Comparison of ENCODE assay signal across 32 cellular contexts in the genomic region with DNA sequence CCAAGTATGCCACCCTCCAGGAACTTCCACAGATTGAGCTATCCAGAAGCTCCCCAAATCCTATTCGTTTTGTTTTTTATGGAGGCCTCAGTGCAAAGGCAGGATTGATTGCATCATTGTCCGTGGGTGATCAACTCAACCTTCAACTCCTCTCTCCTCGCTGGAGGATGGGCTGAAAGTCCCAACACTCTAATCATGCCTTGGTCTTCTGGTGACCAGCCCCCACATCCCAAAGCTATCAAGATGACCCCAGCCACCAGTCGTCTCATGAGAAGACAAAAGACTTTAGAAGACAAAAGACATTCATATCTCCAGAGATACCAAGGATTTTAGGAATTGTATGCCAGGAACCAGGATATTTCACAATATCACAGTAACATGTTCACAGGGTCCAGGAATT.
"Had no signal": no experiment of that assay in that cellular context is flagged by ENCODE, and none has a peak within 500 bp of the region (broad histone marks: within the 10 kb centered on the region; RNA-seq: fewer than 3 reads in every experiment).

No MANE protein-coding gene starts in this region.

- ATAC-seq: activated CD4-positive, alpha-beta T cell treated with anti-CD3 and anti-CD28 coated beads for 36 hours; activated naive CD4-positive, alpha-beta T cell treated with anti-CD3 and anti-CD28 coated beads, Interleukin-2, amount 50 U/mL, for 72 hours; activated T-cell treated with anti-CD3 and anti-CD28 coated beads, Interleukin-2, amount 50 U/mL, for 72 hours; effector memory CD8-positive, alpha-beta T cell; foreskin keratinocyte; gastrocnemius medialis; heart left ventricle had no signal

- H3K36me3 Mint-ChIP-seq: activated naive CD4-positive, alpha-beta T cell treated with anti-CD3 and anti-CD28 coated beads, Interleukin-2, amount 10 ng/mL, durations not matched to agents 7 days and 5 days; activated naive CD4-positive, alpha-beta T cell treated with anti-CD3 and anti-CD28 coated beads, Interleukin-2, amount 50 U/mL, for 72 hours; activated naive CD8-positive, alpha-beta T cell treated with anti-CD3 and anti-CD28 coated beads, Interleukin-2, amount 10 ng/mL, durations not matched to agents 7 days and 5 days had no signal

- DNase-seq: activated CD4-positive, alpha-beta memory T cell treated with anti-CD3 and anti-CD28 coated beads, Interleukin-2, amount 10 ng/mL, durations not matched to agents 7 days and 5 days; activated CD4-positive, alpha-beta T cell treated with anti-CD3 and anti-CD28 coated beads for 36 hours; activated CD4-positive, alpha-beta T cell treated with anti-CD3 and anti-CD28 coated beads, Interleukin-2, amount 10 ng/mL, durations not matched to agents 24 days and 14 days; activated CD4-positive, CD25-positive, alpha-beta regulatory T cell; activated CD4-positive, CD25-positive, alpha-beta regulatory T cell treated with anti-CD3 and anti-CD28 coated beads, Interleukin-2, amount 50 U/mL, for 72 hours; activated CD8-positive, alpha-beta memory T cell treated with anti-CD3 and anti-CD28 coated beads, Interleukin-2, amount 50 U/mL, for 48 hours; activated gamma-delta T cell; activated naive CD4-positive, alpha-beta T cell; activated naive CD4-positive, alpha-beta T cell treated with anti-CD3 and anti-CD28 coated beads, Interleukin-2, amount 10 ng/mL, durations not matched to agents 7 days and 5 days; activated naive CD8-positive, alpha-beta T cell treated with anti-CD3 and anti-CD28 coated beads, Interleukin-2, amount 10 ng/mL, durations not matched to agents 7 days and 5 days; activated T-cell treated with anti-CD3 and anti-CD28 coated beads for 4 hours; activated T-cell treated with anti-CD3 and anti-CD28 coated beads, Interleukin-2, amount 50 U/mL, for 24 hours; activated T-cell treated with anti-CD3 and anti-CD28 coated beads, Interleukin-2, amount 50 U/mL, for 72 hours; central memory CD4-positive, alpha-beta T cell; cerebellar nuclear complex; dorsolateral prefrontal cortex; effector CD4-positive, alpha-beta T cell; effector memory CD8-positive, alpha-beta T cell; esophagus squamous epithelium; foreskin keratinocyte; gastrocnemius medialis; glutamatergic neuron; heart left ventricle; T-helper 2 cell had no signal

- H3K9me3 Mint-ChIP-seq: activated CD4-positive, alpha-beta memory T cell treated with anti-CD3 and anti-CD28 coated beads, Interleukin-2, amount 10 ng/mL, durations not matched to agents 7 days and 5 days; activated naive CD4-positive, alpha-beta T cell treated with anti-CD3 and anti-CD28 coated beads, Interleukin-2, amount 10 ng/mL, durations not matched to agents 7 days and 5 days; activated naive CD8-positive, alpha-beta T cell treated with anti-CD3 and anti-CD28 coated beads, Interleukin-2, amount 10 ng/mL, durations not matched to agents 7 days and 5 days had no signal

- H3K27ac ChIP-seq: ascending aorta, breast epithelium, cardiac muscle cell, coronary artery, epithelial cell of prostate, esophagus squamous epithelium, foreskin keratinocyte, gastrocnemius medialis, heart left ventricle had no signal

- H3K9me3 ChIP-seq: ascending aorta, breast epithelium, esophagus squamous epithelium, gastrocnemius medialis, heart left ventricle had no signal

- H3K4me1 ChIP-seq: ascending aorta, breast epithelium, esophagus squamous epithelium, foreskin keratinocyte, gastrocnemius medialis, heart left ventricle had no signal

- H3K4me1 Mint-ChIP-seq: activated CD4-positive, alpha-beta memory T cell treated with anti-CD3 and anti-CD28 coated beads, Interleukin-2, amount 10 ng/mL, durations not matched to agents 7 days and 5 days; activated CD4-positive, alpha-beta T cell treated with anti-CD3 and anti-CD28 coated beads for 36 hours; activated CD4-positive, alpha-beta T cell treated with anti-CD3 and anti-CD28 coated beads, Interleukin-2, amount 10 ng/mL, durations not matched to agents 24 days and 14 days; activated naive CD4-positive, alpha-beta T cell treated with anti-CD3 and anti-CD28 coated beads, Interleukin-2, amount 10 ng/mL, durations not matched to agents 7 days and 5 days; activated naive CD8-positive, alpha-beta T cell treated with anti-CD3 and anti-CD28 coated beads, Interleukin-2, amount 10 ng/mL, durations not matched to agents 7 days and 5 days had no signal

- H3K4me3 Mint-ChIP-seq: activated CD4-positive, alpha-beta memory T cell treated with anti-CD3 and anti-CD28 coated beads, Interleukin-2, amount 10 ng/mL, durations not matched to agents 7 days and 5 days; activated CD4-positive, alpha-beta T cell treated with anti-CD3 and anti-CD28 coated beads for 36 hours; activated CD4-positive, alpha-beta T cell treated with anti-CD3 and anti-CD28 coated beads, Interleukin-2, amount 10 ng/mL, durations not matched to agents 24 days and 14 days; activated naive CD4-positive, alpha-beta T cell treated with anti-CD3 and anti-CD28 coated beads, Interleukin-2, amount 10 ng/mL, durations not matched to agents 7 days and 5 days; activated naive CD8-positive, alpha-beta T cell treated with anti-CD3 and anti-CD28 coated beads, Interleukin-2, amount 10 ng/mL, durations not matched to agents 7 days and 5 days; activated T-cell treated with anti-CD3 and anti-CD28 coated beads, Interleukin-2, amount 50 U/mL, for 24 hours; activated T-cell treated with anti-CD3 and anti-CD28 coated beads, Interleukin-2, amount 50 U/mL, for 72 hours; brain; dendritic cell treated with granulocyte-macrophage colony-stimulating factor and Interleukin-4, amounts not matched to agents 40 ng/mL and 50 ng/mL, for 4 days; effector memory CD8-positive, alpha-beta T cell had no signal

- H3K36me3 ChIP-seq: ascending aorta, breast epithelium, cardiac muscle cell, esophagus squamous epithelium, gastrocnemius medialis, heart left ventricle had no signal

- H3K4me3 ChIP-seq: ascending aorta, breast epithelium, cardiac muscle cell, coronary artery, dorsolateral prefrontal cortex, esophagus squamous epithelium, gastrocnemius medialis, heart left ventricle had no signal

- H3K27ac Mint-ChIP-seq: activated CD4-positive, alpha-beta memory T cell treated with anti-CD3 and anti-CD28 coated beads, Interleukin-2, amount 10 ng/mL, durations not matched to agents 7 days and 5 days; activated CD4-positive, alpha-beta T cell treated with anti-CD3 and anti-CD28 coated beads for 36 hours; activated CD4-positive, alpha-beta T cell treated with anti-CD3 and anti-CD28 coated beads, Interleukin-2, amount 10 ng/mL, durations not matched to agents 24 days and 14 days; activated naive CD4-positive, alpha-beta T cell treated with anti-CD3 and anti-CD28 coated beads, Interleukin-2, amount 10 ng/mL, durations not matched to agents 7 days and 5 days; activated naive CD4-positive, alpha-beta T cell treated with anti-CD3 and anti-CD28 coated beads, Interleukin-2, amount 50 U/mL, for 72 hours; activated naive CD8-positive, alpha-beta T cell treated with anti-CD3 and anti-CD28 coated beads, Interleukin-2, amount 10 ng/mL, durations not matched to agents 7 days and 5 days; activated T-cell treated with anti-CD3 and anti-CD28 coated beads, Interleukin-2, amount 50 U/mL, for 24 hours; activated T-cell treated with anti-CD3 and anti-CD28 coated beads, Interleukin-2, amount 50 U/mL, for 72 hours; brain; dendritic cell treated with granulocyte-macrophage colony-stimulating factor and Interleukin-4, amounts not matched to agents 40 ng/mL and 50 ng/mL, for 4 days; effector memory CD8-positive, alpha-beta T cell had no signal

- H3K27me3 Mint-ChIP-seq: activated CD4-positive, alpha-beta memory T cell treated with anti-CD3 and anti-CD28 coated beads, Interleukin-2, amount 10 ng/mL, durations not matched to agents 7 days and 5 days; activated CD4-positive, alpha-beta T cell treated with anti-CD3 and anti-CD28 coated beads, Interleukin-2, amount 10 ng/mL, durations not matched to agents 24 days and 14 days; activated naive CD4-positive, alpha-beta T cell treated with anti-CD3 and anti-CD28 coated beads, Interleukin-2, amount 10 ng/mL, durations not matched to agents 7 days and 5 days; activated naive CD8-positive, alpha-beta T cell treated with anti-CD3 and anti-CD28 coated beads, Interleukin-2, amount 10 ng/mL, durations not matched to agents 7 days and 5 days; activated T-cell treated with anti-CD3 and anti-CD28 coated beads, Interleukin-2, amount 50 U/mL, for 24 hours; effector memory CD8-positive, alpha-beta T cell had no signal

- H3K27me3 ChIP-seq: ascending aorta, breast epithelium, cardiac muscle cell, dorsolateral prefrontal cortex, esophagus squamous epithelium, foreskin keratinocyte, gastrocnemius medialis, heart left ventricle had no signal
